In the genomic region with DNA sequence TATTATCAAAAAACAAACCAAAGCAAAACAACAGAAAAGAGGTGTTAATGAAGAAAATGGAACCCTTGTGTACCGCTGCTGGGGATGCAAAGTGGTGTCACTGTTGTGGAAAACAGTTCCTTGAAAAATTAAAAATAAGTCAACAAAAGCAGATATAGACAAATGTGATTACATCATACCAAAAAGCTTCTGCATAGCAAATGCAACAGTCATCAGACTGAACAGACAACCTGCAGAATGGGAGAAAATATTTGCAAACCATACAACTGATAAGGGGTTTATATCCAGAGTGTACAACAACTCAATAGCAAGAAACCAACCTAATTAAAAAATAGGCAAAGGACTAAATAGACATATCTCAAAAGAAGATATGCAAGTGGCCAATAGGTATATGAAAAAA, we compare ENCODE assay signal across 16 cellular contexts. TPM values are rescaled to one million over a fixed set of nuclear protein-coding genes. Genes with fewer than 3 reads are reported as not detected.
DNase-seq lines count a peak whose midpoint lies in the region; ATAC-seq, FAIRE-seq and TF ChIP-seq lines count a peak whose summit lies in the region.
"Had no signal": no experiment of that assay in that cellular context is flagged by ENCODE, and none has a peak within 500 bp of the region (broad histone marks: within the 10 kb centered on the region; RNA-seq: fewer than 3 reads in every experiment).

No MANE protein-coding gene starts in this region.

- peak overlapping the region; percentile 6; the same call in 1 of the 2 replicates for H3K4me2 ChIP-seq in PC-9
- no peak overlapping the region for H3K4me2 ChIP-seq in K562 (ENCODE audit: insufficient read depth, low read length)

- H3K79me2 ChIP-seq in PC-9 (ENCODE audit: low read depth) = no peaks in the 10 kb centered on the region
- no peaks in the 10 kb centered on the region for H3K79me2 ChIP-seq in K562 (ENCODE audit: control insufficient read depth, insufficient read depth, low read length)

- no peak for TF ChIP-seq RAD21 in K562 (CRISPR knock-in tag; conservative IDR thresholded peaks at IDR 0.05 in 1 of 2, IDR thresholded peaks at IDR 0.05 in 1 of 2)

- no peak for TF ChIP-seq EP300 in K562 (IDR thresholded peaks at IDR 0.05; ENCODE audit: low read length)

- TF ChIP-seq CTCF in PC-9 (conservative IDR thresholded peaks at IDR 0.05) = no peak
- no peak for TF ChIP-seq CTCF in K562 (IDR thresholded peaks at IDR 0.05 in 2 of 3, conservative IDR thresholded peaks at IDR 0.05 in 1 of 3; ENCODE audit: insufficient read depth in 2 of 3, low read depth in 1 of 3, low read length in 3 of 3)
- TF ChIP-seq CTCF in fibroblast of the aortic adventitia (IDR thresholded peaks at IDR 0.05; ENCODE audit: insufficient read depth, low read length) = no peak
- no peak for TF ChIP-seq CTCF in mucosa of descending colon (IDR thresholded peaks at IDR 0.05)
- no peak for TF ChIP-seq CTCF in spleen (IDR thresholded peaks at IDR 0.05 in 8 of 11, conservative IDR thresholded peaks at IDR 0.05 in 3 of 11)

- no peaks in the 10 kb centered on the region for H3K27me3 ChIP-seq in PC-9 (ENCODE audit: insufficient read depth, low read depth)
- peaks cover 0 to 16% of the 10 kb centered on the region in 2 experiments; a peak in 2 of 5 replicates for H3K27me3 ChIP-seq in K562 (ENCODE audit: control insufficient read depth in 2 of 2, insufficient read depth in 2 of 2, low read length in 2 of 2)
- H3K27me3 ChIP-seq in spleen (replicated peaks in 1 of 7) = peaks cover 0 to 15% (median 0%) of the 10 kb centered on the region in 7 donors

- H4K20me1 ChIP-seq in PC-9 (ENCODE audit: insufficient read depth) = no peaks in the 10 kb centered on the region
- no peaks in the 10 kb centered on the region for H4K20me1 ChIP-seq in K562 (replicated peaks; ENCODE audit: control insufficient read depth, insufficient read depth, low read length)

- no peaks in the 10 kb centered on the region for H3K9me3 ChIP-seq in PC-9 (ENCODE audit: insufficient read depth, low read depth)
- H3K9me3 ChIP-seq in K562 (replicated peaks; ENCODE audit: control insufficient read depth, insufficient read depth, low read depth, low read length) = no peaks in the 10 kb centered on the region
- no peaks in the 10 kb centered on the region for H3K9me3 ChIP-seq in mucosa of descending colon
- no peaks in the 10 kb centered on the region for H3K9me3 ChIP-seq in spleen

- H3K27ac ChIP-seq in PC-9 (no peak overlapping the region), K562 (ENCODE audit: extremely low read depth, low read depth, low read length) (no peak overlapping the region), spleen (no peak overlapping the region)
- H3K27ac ChIP-seq: GM23248 had no signal

- H3K36me3 ChIP-seq in PC-9 (ENCODE audit: low read depth) = no peaks in the 10 kb centered on the region
- H3K36me3 ChIP-seq in K562 (ENCODE audit: control insufficient read depth, insufficient read depth, low read length) = no peaks in the 10 kb centered on the region
- no peaks in the 10 kb centered on the region for H3K36me3 ChIP-seq in mucosa of descending colon (ENCODE audit: low read depth)
- H3K36me3 ChIP-seq in spleen = no peaks in the 10 kb centered on the region

- BruUV-seq in PC-9 (replicated peaks; lab: Mats Ljungman, UMichigan) = no TSS peak
- BruUV-seq in K562 (replicated peaks; lab: Mats Ljungman, UMichigan) = no TSS peak

- DNase-seq in ELR (ENCODE audit: low read depth) (peak; percentile 28), PC-9 (peak in 1 of 2 experiments; percentile 53), K562 (ENCODE audit: extremely low read depth in 1 of 4, low spot score in 3 of 4) (no peak), fibroblast of the aortic adventitia (ENCODE audit: low read depth) (peak; percentile 50), mucosa of descending colon (no peak), spleen (no peak)
- DNase-seq in stimulated activated CD4-positive, alpha-beta T cell treated with anti-CD3 and anti-CD28 coated beads, Interleukin-2, amount 100 ng/mL, for 48 hours = no peak
- DNase-seq: CD8-positive, alpha-beta T cell; COR-L47; DND-41; GM23248 had no signal

- H2AFZ ChIP-seq in PC-9 (no peak overlapping the region), K562 (ENCODE audit: low read depth, low read length) (no peak overlapping the region)
- H2AFZ ChIP-seq: GM23248 had no signal

- H3K9me2 ChIP-seq in PC-9 (ENCODE audit: insufficient read depth) = no peaks in the 10 kb centered on the region

- ATAC-seq in K562 (no peak), mucosa of descending colon (no peak), HG03196 (IDR thresholded peaks at IDR 0.05; ENCODE audit: unreplicated experiment) (no peak)
- ATAC-seq: CD8-positive, alpha-beta T cell; HCT116 had no signal

- no peak for TF ChIP-seq POLR2A in K562 (conservative IDR thresholded peaks at IDR 0.05)
- TF ChIP-seq POLR2A in spleen (IDR thresholded peaks at IDR 0.05) = no peak

- in situ Hi-C loops in K562 (cut with MboI) = no loop called here

- no peaks in the 10 kb centered on the region for H3K9me1 ChIP-seq in K562 (ENCODE audit: control insufficient read depth, insufficient read depth, low read length)

- no peak for FAIRE-seq in K562 (lab: Jason Lieb, UNC)
- FAIRE-seq: A204.1, D721Med, H54 had no signal

- peaks cover 5% of the 10 kb centered on the region; the same call in 1 of the 2 replicates for H3F3A ChIP-seq in PC-9 (ENCODE audit: insufficient read depth, low read depth)

- H3K4me1 ChIP-seq in PC-9 (replicated peaks; ENCODE audit: insufficient read depth) (peaks cover 15% of the 10 kb centered on the region), K562 (replicated peaks in 1 of 2; ENCODE audit: control insufficient read depth in 2 of 2, insufficient read depth in 2 of 2, low read length in 2 of 2) (peaks cover 0 to 4% of the 10 kb centered on the region in 2 experiments; a peak in 1 of 5 replicates), mucosa of descending colon (ENCODE audit: low read depth) (no peaks in the 10 kb centered on the region), spleen (no peaks in the 10 kb centered on the region)

- H3K4me3 ChIP-seq in PC-9 = no peak overlapping the region
- H3K4me3 ChIP-seq in K562 = no peak overlapping the region
- H3K4me3 ChIP-seq in fibroblast of the aortic adventitia (ENCODE audit: low read depth, low read length) = no peak overlapping the region
- H3K4me3 ChIP-seq in mucosa of descending colon = no peak overlapping the region
- H3K4me3 ChIP-seq in spleen = no peak overlapping the region
- H3K4me3 ChIP-seq: GM23248 had no signal

- 0% methylated on average over 1 of the region's 1 CpG for WGBS in K562 (ENCODE audit: insufficient coverage, low coverage, missing lambda C conversion rate)
- WGBS in spleen, 5 donors = 83 to 94% (median 90%) methylated on average over 1 of the region's 1 CpG

- POLR2A ChIA-PET in PC-9 (lab: Charles Lee; ENCODE audit: unreplicated experiment) (no interaction called here), K562 (lab: Yijun Ruan, JAX) (no interaction called here)

- CTCF ChIA-PET in PC-9 (lab: Charles Lee) = no interaction called here
- CTCF ChIA-PET in K562 (lab: Yijun Ruan, JAX; ENCODE audit: low intra/inter-chr PET ratio) = no interaction called here

- intact Hi-C loops in PC-9 (cut with micrococcal nuclease; ENCODE audit: unreplicated experiment) = no loop called here
- intact Hi-C loops in K562 (cut with micrococcal nuclease) = no loop called here
- intact Hi-C loops in mucosa of descending colon (cut with DNase I, micrococcal nuclease) = no loop called here
- intact Hi-C loops in spleen (cut with DNase I; ENCODE audit: low total_unique reads) = no loop called here

- no peak overlapping the region for H3K9ac ChIP-seq in K562 (ENCODE audit: insufficient read depth in 1 of 2, low read depth in 2 of 2, low read length in 2 of 2)
- H3K9ac ChIP-seq: GM23248 had no signal

TF ChIP-seq in K562, 482 proteins besides CTCF, POLR2A, EP300 and RAD21 (continues in another document):
- TF ChIP-seq ZNF175 (CRISPR knock-in tag; IDR thresholded peaks at IDR 0.05; ENCODE audit: low read depth) (no peak), SMARCB1 (IDR thresholded peaks at IDR 0.05; ENCODE audit: insufficient read length, low read depth) (no peak), CEBPG (CRISPR knock-in tag; IDR thresholded peaks at IDR 0.05) (no peak), CEBPG (tag; conservative IDR thresholded peaks at IDR 0.05 in 1 of 2, IDR thresholded peaks at IDR 0.05 in 1 of 2) (peak; percentile 27 to 43; a peak in 1 of 4 replicates)
- TF ChIP-seq, protein P1, sequence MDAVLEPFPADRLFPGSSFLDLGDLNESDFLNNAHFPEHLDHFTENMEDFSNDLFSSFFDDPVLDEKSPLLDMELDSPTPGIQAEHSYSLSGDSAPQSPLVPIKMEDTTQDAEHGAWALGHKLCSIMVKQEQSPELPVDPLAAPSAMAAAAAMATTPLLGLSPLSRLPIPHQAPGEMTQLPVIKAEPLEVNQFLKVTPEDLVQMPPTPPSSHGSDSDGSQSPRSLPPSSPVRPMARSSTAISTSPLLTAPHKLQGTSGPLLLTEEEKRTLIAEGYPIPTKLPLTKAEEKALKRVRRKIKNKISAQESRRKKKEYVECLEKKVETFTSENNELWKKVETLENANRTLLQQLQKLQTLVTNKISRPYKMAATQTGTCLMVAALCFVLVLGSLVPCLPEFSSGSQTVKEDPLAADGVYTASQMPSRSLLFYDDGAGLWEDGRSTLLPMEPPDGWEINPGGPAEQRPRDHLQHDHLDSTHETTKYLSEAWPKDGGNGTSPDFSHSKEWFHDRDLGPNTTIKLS (IDR thresholded peaks at IDR 0.05; ENCODE audit: borderline replicate concordance, low read depth) = no peak

RNA-seq across cellular contexts. Expression of a gene that starts 22.9 kb away (rescaled TPM):
- 58.4 and 78.8 TPM in 2 replicates for total RNA-seq in PC-9 (2021)
- 298 and 329 TPM in 2 replicates for total RNA-seq in K562 (2011; cell fraction: chromatin; rRNA removed; ENCODE audit: low replicate concordance)
- 156 and 161 TPM in 2 replicates for total RNA-seq in K562 (2011; cell fraction: nucleolus; rRNA removed)
- total RNA-seq in K562 (2011; cell fraction: nucleoplasm; rRNA removed) = 164 and 168 TPM in 2 replicates
- total RNA-seq in K562 (2014; rRNA removed) = 73.6 and 77.3 TPM in 2 replicates
- 52.3 and 57.4 TPM in 2 replicates for total RNA-seq in K562 (2014; rRNA removed; fragmentation: Illumina TruSeq; extraction: Trizol)
- total RNA-seq in K562 (2015; rRNA removed; fragmentation: Illumina TruSeq; extraction: Trizol) = 27.0 and 31.5 TPM in 2 replicates
- 76.1 and 90.2 TPM in 2 replicates for total RNA-seq in K562 (2021)
- polyA plus RNA-seq in K562 (2011; rRNA removed) = 87.9 and 93.0 TPM in 2 replicates
- 38.4 and 53.6 TPM in 2 replicates for polyA plus RNA-seq in K562 (2011; cell fraction: cytosol; rRNA removed)
- 222 and 259 TPM in 2 replicates for polyA plus RNA-seq in K562 (2011; cell fraction: nucleus; rRNA removed)
- 42.8 and 175 TPM in 2 replicates for polyA plus RNA-seq in K562 (2012)
- polyA plus RNA-seq in K562 (2014; fragmentation: Illumina TruSeq; extraction: Trizol) = 80.1 and 90.0 TPM in 2 replicates
- 10 to 100 TPM; 14.4 to 28.4 TPM for polyA plus RNA-seq in K562 (2014; fragmentation: Nextera tagmentation; extraction: Ambion mirVana)
- polyA plus RNA-seq in K562 (2014; rRNA removed) = 94.0 and 106 TPM in 2 replicates
- polyA minus RNA-seq in K562 (2011; rRNA and poly(A)+ RNA removed) = 60.4 and 65.4 TPM in 2 replicates
- 27.4 and 51.4 TPM in 2 replicates for polyA minus RNA-seq in K562 (2011; cell fraction: cytosol; rRNA and poly(A)+ RNA removed)
- 66.9 and 96.7 TPM in 2 replicates for polyA minus RNA-seq in K562 (2011; cell fraction: nucleus; rRNA and poly(A)+ RNA removed)
- total RNA-seq in fibroblast of the aortic adventitia (ENCODE audit: low replicate concordance) = 51.6 and 95.8 TPM in 2 replicates
- total RNA-seq in mucosa of descending colon = 10 to 100 TPM; 40.9 to 61.0 (median 43.3) TPM
- total RNA-seq in spleen = 10 to 100 TPM; 32.7 to 64.9 (median 39.0) TPM
- polyA plus RNA-seq in spleen = 10 to 100 TPM; 18.6 to 27.5 (median 24.0) TPM

Comparison
In these comparisons a context has a peak if more than half of its experiments do, and no peak if none do; other contexts are left out.
1. DNase-seq: peak in ELR (single experiment) and fibroblast of the aortic adventitia (single experiment); none in K562 (0 of 4), mucosa of descending colon (0 of 3), spleen (single experiment) and stimulated activated CD4-positive, alpha-beta T cell treated with anti-CD3 and anti-CD28 coated beads, Interleukin-2, amount 100 ng/mL, for 48 hours (0 of 2).